11 cellular contexts compared by ENCODE assay signal in the genomic region with DNA sequence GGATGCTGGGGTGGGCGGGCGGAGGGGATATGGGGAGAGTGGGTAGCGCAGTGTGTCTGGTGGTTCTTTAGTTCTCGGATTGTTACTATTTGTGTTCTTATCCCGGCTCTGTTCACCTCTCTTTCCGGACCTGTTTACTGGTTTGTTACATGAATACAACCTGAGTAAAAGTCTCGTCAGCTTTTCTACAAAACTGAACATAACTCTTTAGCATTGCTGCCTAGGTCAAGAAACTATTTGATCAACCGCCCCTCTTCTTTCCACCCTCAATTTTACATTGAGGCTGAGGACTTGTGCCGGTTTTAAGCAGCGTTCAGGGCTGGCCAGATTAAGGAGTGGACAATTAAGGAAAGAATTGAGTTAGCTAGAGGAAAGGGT. TPM values are rescaled to one million over a fixed set of nuclear protein-coding genes. Genes with fewer than 3 reads are reported as not detected.
DNase-seq lines count a peak whose midpoint lies in the region; ATAC-seq and TF ChIP-seq lines count a peak whose summit lies in the region.
"Had no signal": no experiment of that assay in that cellular context is flagged by ENCODE, and none has a peak within 500 bp of the region (broad histone marks: within the 10 kb centered on the region; RNA-seq: fewer than 3 reads in every experiment).

No MANE protein-coding gene starts in this region.

- no peaks in the 10 kb centered on the region for H3K27me3 Mint-ChIP-seq in nephron progenitor cell (ENCODE audit: low read depth, poor library complexity)
- peaks cover 12 to 20% of the 10 kb centered on the region in 2 donors for H3K27me3 Mint-ChIP-seq in natural killer cell treated with Interleukin-12 subunit alpha and Interleukin-12 subunit beta and Interleukin-15 and Interleukin-18, amount 100 ng/mL, for 72 hours

- peaks cover 32% of the 10 kb centered on the region for H3K36me3 ChIP-seq in BLaER1
- H3K36me3 ChIP-seq in OCI-LY1 (ENCODE audit: insufficient read depth, low read length), result peaks cover 24% of the 10 kb centered on the region
- H3K36me3 ChIP-seq in esophagus muscularis mucosa, result peaks cover 8 to 29% (median 24%) of the 10 kb centered on the region in 4 donors
- no peaks in the 10 kb centered on the region for H3K36me3 ChIP-seq in ovary

- H3K27ac ChIP-seq in BLaER1, result peak overlapping the region; percentile 94
- H3K27ac ChIP-seq in OCI-LY1 (ENCODE audit: low read depth, low read length, poor library complexity, severe bottlenecking), result no peak overlapping the region
- H3K27ac ChIP-seq in esophagus muscularis mucosa (replicated peaks in 1 of 4), result peak overlapping the region; percentile 89 to 92 (median 90)
- peak overlapping the region; percentile 67 to 77 for H3K27ac ChIP-seq in ovary

- no peaks in the 10 kb centered on the region for H3K9me2 ChIP-seq in OCI-LY1 (ENCODE audit: low read depth, low read length)

- H3F3A ChIP-seq in OCI-LY1 (ENCODE audit: insufficient read depth, low read length), result no peaks in the 10 kb centered on the region

- no peak overlapping the region for H2AFZ ChIP-seq in OCI-LY1 (ENCODE audit: low read length)

- H3K9ac ChIP-seq in BLaER1 (peak overlapping the region; percentile 95), OCI-LY1 (ENCODE audit: low read length) (peak overlapping the region; percentile 89)

- 1% methylated on average over 7 of the region's 10 CpGs for WGBS in esophagus muscularis mucosa
- WGBS in ovary, 3 donors, result 0 to 1% (median 0%) methylated on average over 10 of the region's 10 CpGs

- H3K9me3 ChIP-seq in BLaER1 (no peaks in the 10 kb centered on the region), OCI-LY1 (ENCODE audit: low read length) (no peaks in the 10 kb centered on the region), esophagus muscularis mucosa (no peaks in the 10 kb centered on the region), ovary (no peaks in the 10 kb centered on the region)

- H3K27ac Mint-ChIP-seq in nephron progenitor cell, result no peak overlapping the region
- no peak overlapping the region for H3K27ac Mint-ChIP-seq in natural killer cell treated with Interleukin-12 subunit alpha and Interleukin-12 subunit beta and Interleukin-15 and Interleukin-18, amount 100 ng/mL, for 72 hours
- H3K27ac Mint-ChIP-seq: activated naive CD8-positive, alpha-beta T cell; natural killer cell; stimulated activated naive CD8-positive, alpha-beta T cell treated with anti-CD3 and anti-CD28 coated beads, Interleukin-15, Interleukin-2, amounts not matched to agents 100 ng/mL and 50 ng/mL, for 24 hours had no signal

- peaks cover 15% of the 10 kb centered on the region for H3K36me3 Mint-ChIP-seq in nephron progenitor cell (ENCODE audit: low read depth)
- no peaks in the 10 kb centered on the region for H3K36me3 Mint-ChIP-seq in natural killer cell treated with Interleukin-12 subunit alpha and Interleukin-12 subunit beta and Interleukin-15 and Interleukin-18, amount 100 ng/mL, for 72 hours
- H3K36me3 Mint-ChIP-seq: natural killer cell had no signal

- TF ChIP-seq POLR2A in esophagus muscularis mucosa (IDR thresholded peaks at IDR 0.05; ENCODE audit: low read depth) (no peak), ovary (IDR thresholded peaks at IDR 0.05) (no peak)

- intact Hi-C loops in esophagus muscularis mucosa (cut with DNase I) (loop anchor here (5.0 kb wide), 1 partner anchor 420 kb away; no protein-coding TSS in a partner anchor), ovary (cut with DNase I) (loop anchor here in 3 of 4 donors (2.0 to 10.0 kb wide), 4 partner anchors 25 to 423 kb away; no protein-coding TSS in a partner anchor)

- no peak for ATAC-seq in GM19023 (IDR thresholded peaks at IDR 0.05; ENCODE audit: unreplicated experiment)
- ATAC-seq in natural killer cell treated with Interleukin-12 subunit alpha and Interleukin-12 subunit beta and Interleukin-15 and Interleukin-18, amount 100 ng/mL, for 72 hours, result no peak

- H3K9me3 Mint-ChIP-seq in nephron progenitor cell, result no peaks in the 10 kb centered on the region
- H3K9me3 Mint-ChIP-seq in natural killer cell treated with Interleukin-12 subunit alpha and Interleukin-12 subunit beta and Interleukin-15 and Interleukin-18, amount 100 ng/mL, for 72 hours, result no peaks in the 10 kb centered on the region
- H3K9me3 Mint-ChIP-seq: natural killer cell; stimulated activated naive CD8-positive, alpha-beta T cell treated with anti-CD3 and anti-CD28 coated beads, Interleukin-15, Interleukin-2, amounts not matched to agents 100 ng/mL and 50 ng/mL, for 24 hours had no signal

- no peaks in the 10 kb centered on the region for H3K4me1 Mint-ChIP-seq in nephron progenitor cell
- peaks cover 0 to 8% of the 10 kb centered on the region in 2 donors for H3K4me1 Mint-ChIP-seq in natural killer cell treated with Interleukin-12 subunit alpha and Interleukin-12 subunit beta and Interleukin-15 and Interleukin-18, amount 100 ng/mL, for 72 hours (ENCODE audit: low read depth in 2 of 2)

- TF ChIP-seq CTCF in OCI-LY1 (IDR thresholded peaks at IDR 0.05; ENCODE audit: low read length) (no peak), esophagus muscularis mucosa (IDR thresholded peaks at IDR 0.05) (no peak), ovary (IDR thresholded peaks at IDR 0.05) (no peak), nephron progenitor cell (IDR thresholded peaks at IDR 0.05) (no peak)

- H3K4me2 ChIP-seq in BLaER1, result peak overlapping the region; percentile 91
- peak overlapping the region; percentile 90 for H3K4me2 ChIP-seq in OCI-LY1 (ENCODE audit: low read length)

- H3K4me3 ChIP-seq in BLaER1, result peak overlapping the region; percentile 93
- H3K4me3 ChIP-seq in OCI-LY1 (ENCODE audit: low read depth, low read length, poor library complexity, severe bottlenecking), result peak overlapping the region; percentile 87
- peak overlapping the region; percentile 76 to 97 (median 93) for H3K4me3 ChIP-seq in esophagus muscularis mucosa
- H3K4me3 ChIP-seq in ovary, result peak overlapping the region; percentile 89

- H3K27me3 ChIP-seq in BLaER1 (peaks cover 3% of the 10 kb centered on the region; the same call in 1 of the 2 replicates), OCI-LY1 (ENCODE audit: insufficient read depth, low read length) (no peaks in the 10 kb centered on the region), esophagus muscularis mucosa (peaks cover 0 to 26% (median 17%) of the 10 kb centered on the region in 4 donors), ovary (no peaks in the 10 kb centered on the region)

- H3K4me3 Mint-ChIP-seq in nephron progenitor cell, result no peak overlapping the region
- no peak overlapping the region for H3K4me3 Mint-ChIP-seq in natural killer cell treated with Interleukin-12 subunit alpha and Interleukin-12 subunit beta and Interleukin-15 and Interleukin-18, amount 100 ng/mL, for 72 hours
- H3K4me3 Mint-ChIP-seq: activated naive CD8-positive, alpha-beta T cell; stimulated activated naive CD8-positive, alpha-beta T cell treated with anti-CD3 and anti-CD28 coated beads, Interleukin-15, Interleukin-2, amounts not matched to agents 100 ng/mL and 50 ng/mL, for 24 hours had no signal

- peaks cover 13% of the 10 kb centered on the region for H3K79me2 ChIP-seq in OCI-LY1 (ENCODE audit: insufficient read depth, low read length)

- no peak for TF ChIP-seq EP300 in esophagus muscularis mucosa (IDR thresholded peaks at IDR 0.05)
- no peak for TF ChIP-seq EP300 in ovary (IDR thresholded peaks at IDR 0.05)

- H4K20me1 ChIP-seq in BLaER1, result peaks cover 27% of the 10 kb centered on the region
- H4K20me1 ChIP-seq in OCI-LY1 (ENCODE audit: insufficient read depth, low read length), result no peaks in the 10 kb centered on the region

- peaks cover 17% of the 10 kb centered on the region for H3K4me1 ChIP-seq in BLaER1
- H3K4me1 ChIP-seq in OCI-LY1 (ENCODE audit: insufficient read depth, low read length, severe bottlenecking), result peaks cover 19% of the 10 kb centered on the region
- peaks cover 13 to 30% (median 26%) of the 10 kb centered on the region in 4 donors for H3K4me1 ChIP-seq in esophagus muscularis mucosa
- peaks cover 4% of the 10 kb centered on the region for H3K4me1 ChIP-seq in ovary (ENCODE audit: insufficient read depth)

- DNase-seq in esophagus muscularis mucosa (ENCODE audit: extremely low spot score) (no peak), ovary (no peak), nephron progenitor cell (no peak), activated T-cell treated with anti-CD3 and anti-CD28 coated beads for 4 hours (no peak)
- DNase-seq in natural killer cell treated with Interleukin-12 subunit alpha and Interleukin-12 subunit beta and Interleukin-15 and Interleukin-18, amount 100 ng/mL, for 72 hours (ENCODE audit: low spot score), result no peak

RNA-seq across cellular contexts. Expression of a gene that starts 0.6 kb away (rescaled TPM):
- total RNA-seq in esophagus muscularis mucosa (10 to 100 TPM; 13.3 to 18.2 (median 16.1) TPM), ovary (10 to 100 TPM; 10.9 to 17.5 (median 15.5) TPM)
- 10 to 100 TPM in 1 of 2 donors, 1 to 10 TPM in 1; 8.5 to 18.2 TPM for polyA plus RNA-seq in ovary
- total RNA-seq in natural killer cell treated with Interleukin-12 subunit alpha and Interleukin-12 subunit beta and Interleukin-15 and Interleukin-18, amount 100 ng/mL, for 72 hours, result 10 to 100 TPM; 26.1 to 29.5 TPM

RNA-seq across cellular contexts. Expression of a gene that starts 59.2 kb away (rescaled TPM):
- total RNA-seq in esophagus muscularis mucosa (100 to 1,000 TPM in 1 of 4 donors, 10 to 100 TPM in 3; 80.2 to 117 (median 86.5) TPM), ovary (10 to 100 TPM; 48.6 to 78.9 (median 58.4) TPM)
- polyA plus RNA-seq in ovary, result 10 to 100 TPM; 53.5 to 69.7 TPM
- total RNA-seq in natural killer cell treated with Interleukin-12 subunit alpha and Interleukin-12 subunit beta and Interleukin-15 and Interleukin-18, amount 100 ng/mL, for 72 hours, result 10 to 100 TPM; 79.8 to 91.9 TPM
